In the genomic region with DNA sequence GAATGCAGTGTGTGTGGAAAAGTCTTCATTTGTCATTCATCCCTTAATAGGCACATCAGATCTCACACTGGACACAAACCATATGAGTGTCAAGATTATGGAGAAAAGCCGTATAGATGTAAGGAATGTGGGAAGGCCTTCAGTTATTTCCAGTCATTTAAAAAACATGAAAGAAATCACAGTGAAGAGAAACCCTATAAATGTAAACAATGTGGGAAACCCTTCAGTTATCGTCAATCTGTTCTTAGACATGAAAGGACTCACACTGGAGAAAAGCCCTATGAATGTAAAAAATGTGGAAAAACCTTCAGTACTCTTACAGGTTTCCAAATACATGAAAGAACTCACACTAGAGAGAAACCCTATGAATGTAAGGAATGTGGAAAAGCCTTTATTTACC, we compare ENCODE assay signal across 22 cellular contexts.
"Had no signal": no experiment of that assay in that cellular context is flagged by ENCODE, and none has a peak within 500 bp of the region (broad histone marks: within the 10 kb centered on the region; RNA-seq: fewer than 3 reads in every experiment).

No MANE protein-coding gene starts in this region.

- H3K4me3 ChIP-seq: dorsolateral prefrontal cortex, esophagus muscularis mucosa, lung, mucosa of descending colon, pancreas, smooth muscle cell, stomach, thyroid gland, vagina had no signal

- H3K27ac ChIP-seq: dorsolateral prefrontal cortex, esophagus muscularis mucosa, neutrophil, pancreas, stomach, thyroid gland, vagina had no signal

- H3K4me3 Mint-ChIP-seq: memory B cell; mesothelial cell of epicardium; naive B cell; natural killer cell treated with Interleukin-12 subunit alpha and Interleukin-12 subunit beta and Interleukin-15 and Interleukin-18, amount 100 ng/mL, for 72 hours; neural crest cell; stimulated activated effector memory CD8-positive, alpha-beta T cell treated with anti-CD3 and anti-CD28 coated beads, Interleukin-12 subunit alpha, Interleukin-12 subunit beta, amount 100 ng/mL, for 72 hours had no signal

- H3K4me1 ChIP-seq: esophagus muscularis mucosa, pancreas, stomach, thyroid gland, vagina had no signal

- H3K27me3 Mint-ChIP-seq: memory B cell; naive B cell; natural killer cell treated with Interleukin-12 subunit alpha and Interleukin-12 subunit beta and Interleukin-15 and Interleukin-18, amount 100 ng/mL, for 72 hours had no signal

- H3K9me3 ChIP-seq: pancreas, thyroid gland had no signal

- H3K36me3 Mint-ChIP-seq: stimulated activated effector memory CD8-positive, alpha-beta T cell treated with anti-CD3 and anti-CD28 coated beads, Interleukin-12 subunit alpha, Interleukin-12 subunit beta, amount 100 ng/mL, for 72 hours had no signal

- H3K4me1 Mint-ChIP-seq: mesothelial cell of epicardium; neural crest cell; stimulated activated effector memory CD8-positive, alpha-beta T cell treated with anti-CD3 and anti-CD28 coated beads, Interleukin-12 subunit alpha, Interleukin-12 subunit beta, amount 100 ng/mL, for 72 hours had no signal

- H3K27me3 ChIP-seq: dorsolateral prefrontal cortex, esophagus muscularis mucosa, neutrophil, pancreas, stomach, thyroid gland, vagina had no signal

- DNase-seq: dorsolateral prefrontal cortex; effector CD4-positive, alpha-beta T cell; left ventricle myocardium superior; mucosa of descending colon; naive B cell; pancreas; stimulated activated CD4-positive, alpha-beta T cell treated with anti-CD3 and anti-CD28 coated beads, Interleukin-2, amount 100 ng/mL, for 24 hours; stimulated activated CD4-positive, alpha-beta T cell treated with anti-CD3 and anti-CD28 coated beads, Interleukin-4, amount 100 ng/mL, for 24 hours; stimulated activated naive CD4-positive, alpha-beta T cell treated with Interleukin-2 at 50 U/mL for 16 hours; stomach; thyroid gland; trophoblast cell had no signal

- H3K27ac Mint-ChIP-seq: memory B cell; mesothelial cell of epicardium; naive B cell; natural killer cell treated with Interleukin-12 subunit alpha and Interleukin-12 subunit beta and Interleukin-15 and Interleukin-18, amount 100 ng/mL, for 72 hours; stimulated activated effector memory CD8-positive, alpha-beta T cell treated with anti-CD3 and anti-CD28 coated beads, Interleukin-12 subunit alpha, Interleukin-12 subunit beta, amount 100 ng/mL, for 72 hours had no signal

- H3K36me3 ChIP-seq: neutrophil, pancreas, thyroid gland had no signal

- H3K4me2 ChIP-seq: smooth muscle cell had no signal
